Comparison of ENCODE assay signal across 27 cellular contexts in the genomic region with DNA sequence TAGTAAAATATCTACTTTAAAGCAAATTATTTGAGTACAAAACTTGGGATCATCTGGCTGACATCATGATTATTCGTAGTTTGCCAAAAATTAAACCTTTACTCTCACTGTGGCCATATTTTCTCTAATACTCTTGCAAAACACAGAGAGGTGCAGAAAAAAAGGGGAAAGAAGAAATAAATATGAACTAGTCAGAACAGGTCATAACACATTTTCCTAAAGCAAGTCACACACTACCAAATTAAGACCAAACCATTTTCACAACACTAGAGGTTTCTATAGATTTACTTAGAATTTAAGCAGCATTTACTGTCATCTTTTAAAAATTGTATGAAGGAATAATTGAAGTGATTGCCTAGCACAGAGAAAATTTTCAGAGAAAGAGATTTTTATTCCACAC.
"Had no signal": no experiment of that assay in that cellular context is flagged by ENCODE, and none has a peak within 500 bp of the region (broad histone marks: within the 10 kb centered on the region; RNA-seq: fewer than 3 reads in every experiment).

No MANE protein-coding gene starts in this region.

- H3K9me3 ChIP-seq: mucosa of descending colon, ovary, prostate gland, testis, thyroid gland, transverse colon, upper lobe of left lung, vagina had no signal

- ATAC-seq: mucosa of descending colon; naive thymus-derived CD4-positive, alpha-beta T cell; natural killer cell treated with Interleukin-12 subunit alpha and Interleukin-12 subunit beta and Interleukin-15 and Interleukin-18, amount 100 ng/mL, for 72 hours; right cardiac atrium; sciatic nerve; stimulated activated naive B cell treated with anti-CD40 and anti-IgM and Interleukin-4, amounts not matched to agents 10 μg/mL and 1 μg/mL and 100 μg/mL, for 72 hours; stimulated activated naive CD8-positive, alpha-beta T cell treated with anti-CD3 and anti-CD28 coated beads, Interleukin-15, Interleukin-2, amounts not matched to agents 100 U/mL and 50 U/mL, for 24 hours had no signal

- H3K27me3 Mint-ChIP-seq: memory B cell; naive thymus-derived CD4-positive, alpha-beta T cell; natural killer cell treated with Interleukin-12 subunit alpha and Interleukin-12 subunit beta and Interleukin-15 and Interleukin-18, amount 100 ng/mL, for 72 hours; stimulated activated naive B cell treated with anti-CD40 and anti-IgM and Interleukin-4, amounts not matched to agents 10 μg/mL and 1 μg/mL and 100 μg/mL, for 72 hours had no signal

- H3K27ac Mint-ChIP-seq: memory B cell; naive thymus-derived CD4-positive, alpha-beta T cell; natural killer cell treated with Interleukin-12 subunit alpha and Interleukin-12 subunit beta and Interleukin-15 and Interleukin-18, amount 100 ng/mL, for 72 hours; stimulated activated naive B cell treated with anti-CD40 and anti-IgM and Interleukin-4, amounts not matched to agents 10 μg/mL and 1 μg/mL and 100 μg/mL, for 72 hours had no signal

- H3K4me3 Mint-ChIP-seq: memory B cell; naive thymus-derived CD4-positive, alpha-beta T cell; natural killer cell treated with Interleukin-12 subunit alpha and Interleukin-12 subunit beta and Interleukin-15 and Interleukin-18, amount 100 ng/mL, for 72 hours; stimulated activated naive B cell treated with anti-CD40 and anti-IgM and Interleukin-4, amounts not matched to agents 10 μg/mL and 1 μg/mL and 100 μg/mL, for 72 hours had no signal

- H3K36me3 Mint-ChIP-seq: memory B cell; naive thymus-derived CD4-positive, alpha-beta T cell; natural killer cell treated with Interleukin-12 subunit alpha and Interleukin-12 subunit beta and Interleukin-15 and Interleukin-18, amount 100 ng/mL, for 72 hours; stimulated activated naive B cell treated with anti-CD40 and anti-IgM and Interleukin-4, amounts not matched to agents 10 μg/mL and 1 μg/mL and 100 μg/mL, for 72 hours had no signal

- H3K36me3 ChIP-seq: left ventricle myocardium inferior, ovary, prostate gland, stomach, thyroid gland, transverse colon, upper lobe of left lung, vagina had no signal

- H3K4me1 ChIP-seq: left ventricle myocardium inferior, prostate gland, stomach, testis, thyroid gland, transverse colon, upper lobe of left lung, vagina had no signal

- H3K4me1 Mint-ChIP-seq: memory B cell; naive thymus-derived CD4-positive, alpha-beta T cell; stimulated activated naive B cell treated with anti-CD40 and anti-IgM and Interleukin-4, amounts not matched to agents 10 μg/mL and 1 μg/mL and 100 μg/mL, for 72 hours had no signal

- H3K4me3 ChIP-seq: left ventricle myocardium inferior, lung, mucosa of descending colon, ovary, prostate gland, skin epidermis, stomach, testis, thyroid gland, transverse colon, upper lobe of left lung, vagina had no signal

- DNase-seq: hippocampal formation; kidney; left ventricle myocardium inferior; midbrain; mucosa of descending colon; naive thymus-derived CD4-positive, alpha-beta T cell; ovary; retina; right cardiac atrium; stimulated activated CD4-positive, alpha-beta T cell treated with anti-CD3 and anti-CD28 coated beads, Interleukin-12 subunit alpha, Interleukin-12 subunit beta, amount 100 ng/mL, for 4 hours; stimulated activated CD4-positive, alpha-beta T cell treated with anti-CD3 and anti-CD28 coated beads, Interleukin-15, amount 100 ng/mL, for 24 hours; stimulated activated CD4-positive, alpha-beta T cell treated with anti-CD3 and anti-CD28 coated beads, Interleukin-2, amount 100 ng/mL, for 24 hours; stimulated activated CD4-positive, alpha-beta T cell treated with anti-CD3 and anti-CD28 coated beads, Interleukin-4, amount 100 ng/mL, for 1 hour; stimulated activated naive B cell treated with anti-CD40 and anti-IgM and Interleukin-4, amounts not matched to agents 10 μg/mL and 1 μg/mL and 100 μg/mL, for 72 hours; stimulated activated naive CD8-positive, alpha-beta T cell treated with anti-CD3 and anti-CD28 coated beads, Interleukin-15, Interleukin-2, amounts not matched to agents 100 U/mL and 50 U/mL, for 24 hours; stomach; testis; thyroid gland; transverse colon; upper lobe of left lung had no signal

- H3K27ac ChIP-seq: left ventricle myocardium inferior, ovary, prostate gland, skin epidermis, stomach, testis, thyroid gland, transverse colon, upper lobe of left lung, vagina had no signal

- H3K27me3 ChIP-seq: ovary, stomach, testis, thyroid gland, transverse colon, upper lobe of left lung, vagina had no signal
